24 cellular contexts compared by ENCODE assay signal in the genomic region with DNA sequence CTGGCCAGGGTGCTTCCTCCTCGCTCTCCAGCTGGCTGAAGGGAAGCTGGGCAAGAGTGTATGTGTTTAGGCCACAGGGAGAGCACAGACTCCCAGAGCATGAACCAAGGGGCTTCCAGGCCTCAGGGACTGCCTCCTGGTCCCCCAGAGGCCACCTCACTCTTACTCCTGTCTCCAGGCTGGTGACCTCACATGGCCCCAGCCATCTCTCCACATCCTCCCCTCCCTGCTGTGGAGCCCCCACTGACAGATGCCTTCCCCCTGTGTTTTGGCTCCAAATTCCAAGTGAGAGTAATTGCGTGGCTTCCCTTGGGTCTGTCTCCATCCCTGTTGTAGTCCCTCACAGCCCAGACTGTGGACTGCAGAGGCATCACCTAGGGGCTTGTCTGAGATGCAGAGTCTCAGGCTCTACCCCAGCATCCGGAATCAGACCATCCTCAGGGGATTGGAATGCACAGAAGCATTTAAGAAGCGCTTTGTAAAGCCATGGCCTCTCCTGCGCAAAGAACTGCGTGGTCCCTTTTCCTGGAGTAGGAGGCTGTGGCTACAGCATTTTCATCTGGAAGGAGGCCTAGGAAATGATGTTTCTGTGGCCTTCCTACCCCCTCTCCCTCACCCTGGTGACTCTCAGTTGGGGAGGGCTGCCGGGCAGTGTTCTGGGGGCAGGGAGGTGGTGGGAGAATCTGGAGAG.
A peak's percentile ranks its signal among the peaks of the same experiment; 100 is the strongest.
DNase-seq lines count a peak whose midpoint lies in the region; ATAC-seq and TF ChIP-seq lines count a peak whose summit lies in the region.
"Had no signal": no experiment of that assay in that cellular context is flagged by ENCODE, and none has a peak within 500 bp of the region (broad histone marks: within the 10 kb centered on the region; RNA-seq: fewer than 3 reads in every experiment).

No MANE protein-coding gene starts in this region.

- no TSS peak for BruUV-seq in Panc1 (replicated peaks; lab: Mats Ljungman, UMichigan)

- no peak for ATAC-seq in Panc1
- no peak for ATAC-seq in HG03175 (IDR thresholded peaks at IDR 0.05; ENCODE audit: unreplicated experiment)
- ATAC-seq: activated T-cell treated with anti-CD3 and anti-CD28 coated beads, Interleukin-2, amount 50 U/mL, for 72 hours; foreskin keratinocyte; T-cell had no signal

- H3K9me2 ChIP-seq in MM.1S (replicated peaks; ENCODE audit: insufficient read depth, low read length) = no peaks in the 10 kb centered on the region

- POLR2A ChIA-PET in Panc1 (lab: Charles Lee) = no interaction called here

- H3K9ac ChIP-seq in rectal smooth muscle tissue (ENCODE audit: low read length) (no peak overlapping the region), MM.1S (ENCODE audit: low read length) (no peak overlapping the region)
- H3K9ac ChIP-seq: KMS-11 had no signal

- H3K27me3 Mint-ChIP-seq in HFFc6 (ENCODE audit: insufficient read depth) = peaks cover 10% of the 10 kb centered on the region
- H3K27me3 Mint-ChIP-seq: central memory CD8-positive, alpha-beta T cell; T-cell had no signal

- H4K20me1 ChIP-seq in MM.1S (ENCODE audit: insufficient read depth, low read length) = no peaks in the 10 kb centered on the region

- in situ Hi-C loops in Panc1 (cut with HindIII; ENCODE audit: low pct_unique_long_range_greater_than_20kb, low sequenced_read_pairs) = no loop called here

- no peaks in the 10 kb centered on the region for H3F3A ChIP-seq in MM.1S (ENCODE audit: insufficient read depth, low read length)

- H2AFZ ChIP-seq in MM.1S (ENCODE audit: low read length) = no peak overlapping the region

- no peak for TF ChIP-seq POLR2A in uterus (IDR thresholded peaks at IDR 0.05)

- intact Hi-C loops in Panc1 (cut with micrococcal nuclease; ENCODE audit: unreplicated experiment) = no loop called here
- intact Hi-C loops in uterus (cut with DNase I; ENCODE audit: low total_unique reads) = no loop called here

- CTCF ChIA-PET in Panc1 (lab: Charles Lee) = no interaction called here

- peak overlapping the region; percentile 57 for H3K27ac Mint-ChIP-seq in HFFc6
- H3K27ac Mint-ChIP-seq: activated T-cell treated with anti-CD3 and anti-CD28 coated beads, Interleukin-2, amount 50 U/mL, for 72 hours; T-cell had no signal

- no peaks in the 10 kb centered on the region for H3K79me2 ChIP-seq in MM.1S (ENCODE audit: low read length)

- DNase-seq in HFFc6 (no peak), Panc1 (ENCODE audit: low read depth, low spot score) (no peak), islet precursor cell (peak; percentile 74), uterus (no peak), MM.1S (no peak)
- DNase-seq: activated naive CD4-positive, alpha-beta T cell treated with anti-CD3 and anti-CD28 coated beads, Interleukin-2, amount 50 U/mL, for 16 hours; activated T-cell treated with anti-CD3 and anti-CD28 coated beads, Interleukin-2, amount 50 U/mL, for 72 hours; anterior cingulate cortex; erythroblast; foreskin keratinocyte; lower lobe of right lung; MV-4-11; NCI-H2171; NCI-H526; occipital lobe; SHP77; stimulated activated CD4-positive, alpha-beta T cell treated with anti-CD3 and anti-CD28 coated beads, Interleukin-15, amount 100 ng/mL, for 24 hours; stimulated activated CD8-positive, alpha-beta memory T cell treated with anti-CD3 and anti-CD28 coated beads, Interleukin-4, amount 100 ng/mL, for 48 hours; T-cell had no signal

- peaks cover 12% of the 10 kb centered on the region; the same call in 1 of the 2 replicates for H3K4me1 ChIP-seq in Panc1 (ENCODE audit: control insufficient read depth, insufficient read depth, low read length)
- H3K4me1 ChIP-seq in rectal smooth muscle tissue (ENCODE audit: control insufficient read depth, insufficient read depth, low read length) = peaks cover 16% of the 10 kb centered on the region
- peaks cover 0 to 4% of the 10 kb centered on the region in 2 donors for H3K4me1 ChIP-seq in uterus
- no peaks in the 10 kb centered on the region for H3K4me1 ChIP-seq in MM.1S (ENCODE audit: low read length)

- H3K4me3 ChIP-seq in Panc1 (ENCODE audit: low read depth in 2 of 2, low read length in 2 of 2) = no peak overlapping the region
- no peak overlapping the region for H3K4me3 ChIP-seq in rectal smooth muscle tissue (ENCODE audit: low read length)
- H3K4me3 ChIP-seq in uterus = no peak overlapping the region
- H3K4me3 ChIP-seq in MM.1S (ENCODE audit: low read length) = no peak overlapping the region
- H3K4me3 ChIP-seq: lower lobe of right lung, right atrium auricular region had no signal

- no peaks in the 10 kb centered on the region for H3K9me3 ChIP-seq in Panc1 (ENCODE audit: control insufficient read depth, insufficient read depth, low read depth, low read length)
- no peaks in the 10 kb centered on the region for H3K9me3 ChIP-seq in uterus
- H3K9me3 ChIP-seq in MM.1S (replicated peaks; ENCODE audit: insufficient read depth, low read length) = no peaks in the 10 kb centered on the region
- H3K9me3 ChIP-seq: lower lobe of right lung, right atrium auricular region had no signal

- H3K9me3 Mint-ChIP-seq in HFFc6 = no peaks in the 10 kb centered on the region
- H3K9me3 Mint-ChIP-seq: activated T-cell treated with anti-CD3 and anti-CD28 coated beads, Interleukin-2, amount 50 U/mL, for 72 hours; central memory CD8-positive, alpha-beta T cell; T-cell had no signal

- H3K36me3 ChIP-seq in Panc1 (ENCODE audit: control insufficient read depth, insufficient read depth, low read length) (no peaks in the 10 kb centered on the region; the same call in 1 of the 2 replicates), rectal smooth muscle tissue (ENCODE audit: control insufficient read depth, insufficient read depth, low read length) (no peaks in the 10 kb centered on the region), uterus (no peaks in the 10 kb centered on the region), MM.1S (replicated peaks; ENCODE audit: insufficient read depth, low read length) (no peaks in the 10 kb centered on the region)
- H3K36me3 ChIP-seq: lower lobe of right lung, right atrium auricular region had no signal

- H3K4me1 Mint-ChIP-seq in HFFc6 (ENCODE audit: low read depth) = peaks cover 42% of the 10 kb centered on the region

- TF ChIP-seq CTCF in HFFc6 (IDR thresholded peaks at IDR 0.05) (no peak), Panc1 (IDR thresholded peaks at IDR 0.05) (no peak), uterus (IDR thresholded peaks at IDR 0.05) (no peak), MM.1S (IDR thresholded peaks at IDR 0.05; ENCODE audit: low read length) (no peak)

- H3K4me3 Mint-ChIP-seq in HFFc6 = no peak overlapping the region
- H3K4me3 Mint-ChIP-seq: activated T-cell treated with anti-CD3 and anti-CD28 coated beads, Interleukin-2, amount 50 U/mL, for 72 hours; central memory CD8-positive, alpha-beta T cell; T-cell had no signal

- no peaks in the 10 kb centered on the region for H3K27me3 ChIP-seq in Panc1 (ENCODE audit: control insufficient read depth, insufficient read depth, low read length)
- H3K27me3 ChIP-seq in rectal smooth muscle tissue (ENCODE audit: control insufficient read depth, insufficient read depth, low read length) = no peaks in the 10 kb centered on the region
- H3K27me3 ChIP-seq in uterus = no peaks in the 10 kb centered on the region
- H3K27me3 ChIP-seq in MM.1S (replicated peaks; ENCODE audit: insufficient read depth, low read length) = no peaks in the 10 kb centered on the region
- H3K27me3 ChIP-seq: foreskin keratinocyte, right atrium auricular region had no signal

- no peak overlapping the region for H3K4me2 ChIP-seq in MM.1S (ENCODE audit: low read depth, low read length)
- H3K4me2 ChIP-seq: KMS-11 had no signal

- peak overlapping the region; percentile 45; the same call in 1 of the 2 replicates for H3K27ac ChIP-seq in Panc1 (ENCODE audit: low read length)
- H3K27ac ChIP-seq in rectal smooth muscle tissue (ENCODE audit: low read depth, low read length) = peak overlapping the region; percentile 18
- H3K27ac ChIP-seq in uterus = no peak overlapping the region
- H3K27ac ChIP-seq in MM.1S (ENCODE audit: low read length) = no peak overlapping the region
- H3K27ac ChIP-seq: foreskin keratinocyte, KMS-11, lower lobe of right lung, right atrium auricular region had no signal

- H3K36me3 Mint-ChIP-seq in HFFc6 (ENCODE audit: low read depth) = peaks cover 14% of the 10 kb centered on the region

Comparison
In these comparisons a context has a peak if more than half of its experiments do, and no peak if none do; other contexts are left out.
1. H3K27ac ChIP-seq: peak in Panc1 (single experiment) and rectal smooth muscle tissue (single experiment); none in uterus (0 of 2) and MM.1S (single experiment).